Comparison of ENCODE assay signal across 21 cellular contexts in genomic region chr2:236815746-236816145, GRCh38.
DNase-seq lines count a peak whose midpoint lies in the region; ATAC-seq, FAIRE-seq and TF ChIP-seq lines count a peak whose summit lies in the region.
"Had no signal": no experiment of that assay in that cellular context is flagged by ENCODE, and none has a peak within 500 bp of the region (broad histone marks: within the 10 kb centered on the region; RNA-seq: fewer than 3 reads in every experiment).

No MANE protein-coding gene starts in this region.

- no peak overlapping the region for H3K23ac ChIP-seq in trophoblast cell (ENCODE audit: low read length)

- no CpG with 5 or more reads among the region's 8 CpGs for WGBS in trophoblast cell (ENCODE audit: extremely low coverage, insufficient coverage, insufficient read length)
- WGBS in tibial nerve, 2 donors = 97 to 100% methylated on average over 4 to 8 of the region's 8 CpGs

- H3K4me3 ChIP-seq in trophoblast cell (ENCODE audit: low read depth, low read length) (no peak overlapping the region), tibial nerve (no peak overlapping the region)
- H3K4me3 ChIP-seq: BLaER1 treated with 17β-estradiol and CSF1 and Interleukin-3, amounts not matched to agents 10 nM and 100 nM; GM23248 had no signal

- TF ChIP-seq CTCF in natural killer cell (IDR thresholded peaks at IDR 0.05) (no peak), tibial nerve (IDR thresholded peaks at IDR 0.05) (no peak)

- H3K9me3 ChIP-seq in trophoblast cell (ENCODE audit: insufficient read depth, low read depth, low read length) = peaks cover 2% of the 10 kb centered on the region
- no peaks in the 10 kb centered on the region for H3K9me3 ChIP-seq in tibial nerve
- H3K9me3 ChIP-seq: BE2C had no signal

- H2AK5ac ChIP-seq in trophoblast cell (ENCODE audit: low read length) = peak overlapping the region; percentile 9

- no peak overlapping the region for H3K14ac ChIP-seq in trophoblast cell (ENCODE audit: low read length)

- H3K4me2 ChIP-seq in trophoblast cell (ENCODE audit: low read length) = no peak overlapping the region
- H3K4me2 ChIP-seq: BLaER1 treated with 17β-estradiol and CSF1 and Interleukin-3, amounts not matched to agents 10 nM and 100 nM had no signal

- H2AFZ ChIP-seq in trophoblast cell (ENCODE audit: insufficient read depth, low read length, poor library complexity) = no peak overlapping the region
- H2AFZ ChIP-seq: GM23248 had no signal

- no peaks in the 10 kb centered on the region for H3K79me1 ChIP-seq in trophoblast cell (ENCODE audit: low read length)

- H3K36me3 ChIP-seq in trophoblast cell (ENCODE audit: control insufficient read depth in 1 of 2, insufficient read depth in 2 of 2, low read length in 2 of 2) (no peaks in the 10 kb centered on the region), tibial nerve (no peaks in the 10 kb centered on the region)
- H3K36me3 ChIP-seq: BE2C; BLaER1 treated with 17β-estradiol and CSF1 and Interleukin-3, amounts not matched to agents 10 nM and 100 nM had no signal

- no peak overlapping the region for H2BK120ac ChIP-seq in trophoblast cell (ENCODE audit: insufficient read depth, low read length, poor library complexity)

- no peak overlapping the region for H4K8ac ChIP-seq in trophoblast cell (ENCODE audit: low read depth, low read length)

- intact Hi-C loops in natural killer cell (cut with micrococcal nuclease) = no loop called here
- intact Hi-C loops in sciatic nerve (cut with DNase I) = no loop called here

- TF ChIP-seq EP300 in tibial nerve (IDR thresholded peaks at IDR 0.05) = no peak

- no peak overlapping the region for H3K18ac ChIP-seq in trophoblast cell (ENCODE audit: low read length)

- no peak overlapping the region for H2BK5ac ChIP-seq in trophoblast cell (ENCODE audit: low read depth, low read length, poor library complexity)

- no peak overlapping the region for H3K27ac Mint-ChIP-seq in natural killer cell treated with Interleukin-12 subunit alpha and Interleukin-12 subunit beta and Interleukin-15 and Interleukin-18, amount 100 ng/mL, for 72 hours
- H3K27ac Mint-ChIP-seq in natural killer cell = no peak overlapping the region
- H3K27ac Mint-ChIP-seq: CD4-positive, alpha-beta memory T cell; H9 had no signal

- DNase-seq in natural killer cell treated with Interleukin-12 subunit alpha and Interleukin-12 subunit beta and Interleukin-15 and Interleukin-18, amount 100 ng/mL, for 72 hours (ENCODE audit: low spot score) = no peak
- DNase-seq in natural killer cell (no peak), islet precursor cell (peak; percentile 32), trophoblast cell (no peak), tibial nerve (ENCODE audit: low spot score in 2 of 2) (no peak), sciatic nerve (ENCODE audit: low spot score) (no peak), urothelium cell line (ENCODE audit: low spot score) (no peak)
- DNase-seq: BE2C; Calu3; CD4-positive, alpha-beta memory T cell; COR-L47; DMS53; DMS79 treated with DMSO at 0.1 percent for 48 hours; GF-D8; GM23248; H9 had no signal

- H3K9me3 Mint-ChIP-seq in natural killer cell treated with Interleukin-12 subunit alpha and Interleukin-12 subunit beta and Interleukin-15 and Interleukin-18, amount 100 ng/mL, for 72 hours = no peaks in the 10 kb centered on the region
- H3K9me3 Mint-ChIP-seq in natural killer cell = no peaks in the 10 kb centered on the region

- H4K91ac ChIP-seq in trophoblast cell (ENCODE audit: low read depth, low read length) = no peak overlapping the region

- H3K4me1 Mint-ChIP-seq in natural killer cell treated with Interleukin-12 subunit alpha and Interleukin-12 subunit beta and Interleukin-15 and Interleukin-18, amount 100 ng/mL, for 72 hours (ENCODE audit: low read depth in 2 of 2) = no peaks in the 10 kb centered on the region
- peaks cover 4 to 6% of the 10 kb centered on the region in 2 donors for H3K4me1 Mint-ChIP-seq in natural killer cell
- H3K4me1 Mint-ChIP-seq: CD4-positive, alpha-beta memory T cell had no signal

- no peak for TF ChIP-seq POLR2A in tibial nerve (IDR thresholded peaks at IDR 0.05)

- no peak overlapping the region for H3K9ac ChIP-seq in trophoblast cell (ENCODE audit: low read length)
- H3K9ac ChIP-seq: BLaER1 treated with 17β-estradiol and CSF1 and Interleukin-3, amounts not matched to agents 10 nM and 100 nM; GM23248 had no signal

- H3K27me3 ChIP-seq in trophoblast cell (ENCODE audit: insufficient read depth, low read length) (no peaks in the 10 kb centered on the region), tibial nerve (no peaks in the 10 kb centered on the region)
- H3K27me3 ChIP-seq: BE2C; BLaER1 treated with 17β-estradiol and CSF1 and Interleukin-3, amounts not matched to agents 10 nM and 100 nM had no signal

- H3K4me1 ChIP-seq in trophoblast cell (ENCODE audit: control insufficient read depth in 1 of 2, insufficient read depth in 2 of 2, low read length in 2 of 2) = no peaks in the 10 kb centered on the region
- H3K4me1 ChIP-seq in tibial nerve = no peaks in the 10 kb centered on the region
- H3K4me1 ChIP-seq: BE2C had no signal

- ATAC-seq in natural killer cell treated with Interleukin-12 subunit alpha and Interleukin-12 subunit beta and Interleukin-15 and Interleukin-18, amount 100 ng/mL, for 72 hours = peak; percentile 29 to 34
- ATAC-seq in natural killer cell = no peak
- ATAC-seq in sciatic nerve = no peak
- ATAC-seq: HCT116 had no signal

- no peak overlapping the region for H3K4ac ChIP-seq in trophoblast cell (ENCODE audit: low read depth, low read length)

- no peaks in the 10 kb centered on the region for H3K79me2 ChIP-seq in trophoblast cell (ENCODE audit: control insufficient read depth, insufficient read depth, low read length, poor library complexity)

- H3K4me3 Mint-ChIP-seq in natural killer cell treated with Interleukin-12 subunit alpha and Interleukin-12 subunit beta and Interleukin-15 and Interleukin-18, amount 100 ng/mL, for 72 hours = no peak overlapping the region
- H3K4me3 Mint-ChIP-seq in natural killer cell = no peak overlapping the region
- H3K4me3 Mint-ChIP-seq: CD4-positive, alpha-beta memory T cell; H9 had no signal

- no peak overlapping the region for H3K27ac ChIP-seq in trophoblast cell (ENCODE audit: low read depth, low read length)
- H3K27ac ChIP-seq in tibial nerve = no peak overlapping the region
- H3K27ac ChIP-seq: 22Rv1; BLaER1 treated with 17β-estradiol and CSF1 and Interleukin-3, amounts not matched to agents 10 nM and 100 nM; GM23248 had no signal

- no peaks in the 10 kb centered on the region for H3K36me3 Mint-ChIP-seq in natural killer cell treated with Interleukin-12 subunit alpha and Interleukin-12 subunit beta and Interleukin-15 and Interleukin-18, amount 100 ng/mL, for 72 hours
- no peaks in the 10 kb centered on the region for H3K36me3 Mint-ChIP-seq in natural killer cell
- H3K36me3 Mint-ChIP-seq: CD4-positive, alpha-beta memory T cell had no signal

- no peak for FAIRE-seq in urothelium cell line (lab: Jason Lieb, UNC)
- FAIRE-seq: A204.1, GM12892 had no signal

- H4K12ac ChIP-seq in trophoblast cell (ENCODE audit: low read depth, low read length) = no peak overlapping the region

- H2BK12ac ChIP-seq in trophoblast cell (ENCODE audit: low read length) = no peak overlapping the region

- peaks cover 10 to 13% of the 10 kb centered on the region in 2 donors for H3K27me3 Mint-ChIP-seq in natural killer cell treated with Interleukin-12 subunit alpha and Interleukin-12 subunit beta and Interleukin-15 and Interleukin-18, amount 100 ng/mL, for 72 hours
- peaks cover 9 to 11% of the 10 kb centered on the region in 2 donors for H3K27me3 Mint-ChIP-seq in natural killer cell (ENCODE audit: low read depth in 2 of 2)

Comparison
In these comparisons a context has a peak if more than half of its experiments do, and no peak if none do; other contexts are left out.
1. ATAC-seq: peak in natural killer cell treated with Interleukin-12 subunit alpha and Interleukin-12 subunit beta and Interleukin-15 and Interleukin-18, amount 100 ng/mL, for 72 hours (2 of 2); none in natural killer cell (0 of 3) and sciatic nerve (single experiment).